In the genomic region with DNA sequence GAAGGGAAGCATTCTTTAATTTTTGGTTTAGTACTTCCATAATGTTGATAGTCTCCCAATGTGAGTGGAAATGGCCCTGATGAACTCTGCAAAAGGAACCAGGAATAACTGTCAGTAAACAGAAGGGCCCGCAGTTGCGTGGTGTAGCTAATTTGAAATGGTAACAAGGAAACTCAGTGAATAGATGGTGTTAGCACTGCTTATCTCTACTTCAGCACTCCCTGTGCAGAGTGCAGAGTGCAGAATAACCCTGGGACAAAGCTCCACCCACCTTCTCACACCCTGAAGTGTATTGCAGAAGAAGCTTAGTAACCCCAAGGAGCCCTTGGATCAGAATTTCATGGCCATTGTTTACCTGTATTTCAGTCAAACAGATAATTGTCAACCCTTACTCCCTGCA, we compare ENCODE assay signal across 15 cellular contexts.
"Had no signal": no experiment of that assay in that cellular context is flagged by ENCODE, and none has a peak within 500 bp of the region (broad histone marks: within the 10 kb centered on the region; RNA-seq: fewer than 3 reads in every experiment).

No MANE protein-coding gene starts in this region.

- H3K36me3 ChIP-seq: brain microvascular endothelial cell had no signal

- ATAC-seq: activated T-cell treated with anti-CD3 and anti-CD28 coated beads, Interleukin-2, amount 50 U/mL, for 4 hours; naive thymus-derived CD4-positive, alpha-beta T cell; psoas muscle; stimulated activated naive CD8-positive, alpha-beta T cell treated with anti-CD3 and anti-CD28 coated beads, Interleukin-15, Interleukin-2, amounts not matched to agents 100 U/mL and 50 U/mL, for 24 hours had no signal

- H3K27ac ChIP-seq: brain microvascular endothelial cell, psoas muscle had no signal

- H3K27me3 ChIP-seq: brain microvascular endothelial cell had no signal

- H3K9me3 ChIP-seq: psoas muscle had no signal

- DNase-seq: activated CD4-positive, alpha-beta T cell treated with anti-CD3 and anti-CD28 coated beads, Interleukin-2, amount 50 U/mL, for 48 hours; activated CD4-positive, CD25-positive, alpha-beta regulatory T cell treated with anti-CD3 and anti-CD28 coated beads, Interleukin-2, amount 50 U/mL, for 72 hours; activated gamma-delta T cell; activated T-cell treated with anti-CD3 and anti-CD28 coated beads, Interleukin-2, amount 50 U/mL, for 4 hours; amygdala; brain microvascular endothelial cell; cerebellar nuclear complex; dermis blood vessel endothelial cell; naive thymus-derived CD4-positive, alpha-beta T cell; nucleus accumbens; psoas muscle; stimulated activated CD4-positive, alpha-beta T cell treated with anti-CD3 and anti-CD28 coated beads, Interleukin-2, amount 100 ng/mL, for 48 hours; stimulated activated CD8-positive, alpha-beta memory T cell treated with anti-CD3 and anti-CD28 coated beads, Interleukin-4, amount 100 ng/mL, for 48 hours; stimulated activated naive CD8-positive, alpha-beta T cell treated with anti-CD3 and anti-CD28 coated beads, Interleukin-15, Interleukin-2, amounts not matched to agents 100 U/mL and 50 U/mL, for 24 hours; SW 1271 had no signal

- H3K4me3 ChIP-seq: psoas muscle had no signal

- H3K4me1 ChIP-seq: psoas muscle had no signal
